ENCODE assay signal across 15 cellular contexts in the genomic region with DNA sequence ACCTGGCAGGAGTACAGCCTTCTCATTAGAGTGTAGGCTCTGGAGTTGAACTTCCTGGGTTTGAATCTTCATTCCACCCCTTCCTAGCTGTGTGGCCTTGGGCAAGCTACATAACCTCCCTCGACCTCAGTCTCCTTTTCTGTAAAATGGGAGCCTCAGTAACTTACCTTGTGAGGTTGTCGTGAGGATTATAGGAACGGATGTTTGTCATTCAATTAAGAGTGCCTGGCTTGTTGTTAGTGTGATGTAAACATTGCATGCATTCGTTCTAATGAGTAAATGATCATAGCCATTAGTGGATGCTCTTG. TPM values are rescaled to one million over a fixed set of nuclear protein-coding genes. Genes with fewer than 3 reads are reported as not detected.
DNase-seq lines count a peak whose midpoint lies in the region; ATAC-seq lines count a peak whose summit lies in the region.
"Had no signal": no experiment of that assay in that cellular context is flagged by ENCODE, and none has a peak within 500 bp of the region (broad histone marks: within the 10 kb centered on the region; RNA-seq: fewer than 3 reads in every experiment).

No MANE protein-coding gene starts in this region.

- H3K27ac Mint-ChIP-seq in activated naive CD4-positive, alpha-beta T cell treated with anti-CD3 and anti-CD28 coated beads, Interleukin-2, amount 50 U/mL, for 24 hours = peak overlapping the region; percentile 26
- H3K27ac Mint-ChIP-seq in activated naive CD4-positive, alpha-beta T cell treated with anti-CD3 and anti-CD28 coated beads for 36 hours = no peak overlapping the region
- peak overlapping the region; percentile 9 to 93 (median 84) for H3K27ac Mint-ChIP-seq in immature natural killer cell
- peak overlapping the region; percentile 62 for H3K27ac Mint-ChIP-seq in stimulated activated memory B cell treated with anti-CD40 and anti-IgM and Interleukin-4, amounts not matched to agents 10 μg/mL and 1 μg/mL and 100 μg/mL, for 72 hours

- peak overlapping the region; percentile 70 for H3K4me3 Mint-ChIP-seq in activated naive CD4-positive, alpha-beta T cell treated with anti-CD3 and anti-CD28 coated beads, Interleukin-2, amount 50 U/mL, for 24 hours
- no peak overlapping the region for H3K4me3 Mint-ChIP-seq in activated naive CD4-positive, alpha-beta T cell treated with anti-CD3 and anti-CD28 coated beads for 36 hours
- peak overlapping the region; percentile 62 to 81 (median 76) for H3K4me3 Mint-ChIP-seq in immature natural killer cell
- H3K4me3 Mint-ChIP-seq in stimulated activated memory B cell treated with anti-CD40 and anti-IgM and Interleukin-4, amounts not matched to agents 10 μg/mL and 1 μg/mL and 100 μg/mL, for 72 hours = no peak overlapping the region

- H3K9me3 Mint-ChIP-seq in activated naive CD4-positive, alpha-beta T cell treated with anti-CD3 and anti-CD28 coated beads, Interleukin-2, amount 50 U/mL, for 24 hours = no peaks in the 10 kb centered on the region
- peaks cover 11% of the 10 kb centered on the region for H3K9me3 Mint-ChIP-seq in activated naive CD4-positive, alpha-beta T cell treated with anti-CD3 and anti-CD28 coated beads for 36 hours
- H3K9me3 Mint-ChIP-seq in immature natural killer cell = no peaks in the 10 kb centered on the region
- H3K9me3 Mint-ChIP-seq in stimulated activated memory B cell treated with anti-CD40 and anti-IgM and Interleukin-4, amounts not matched to agents 10 μg/mL and 1 μg/mL and 100 μg/mL, for 72 hours = peaks cover 7% of the 10 kb centered on the region

- intact Hi-C loops in activated naive CD4-positive, alpha-beta T cell treated with anti-CD3 and anti-CD28 coated beads for 36 hours (cut with micrococcal nuclease) = loop anchor here (5.0 kb wide), 1 partner anchor 503 kb away; a partner anchor contains a TSS

- peak overlapping the region; percentile 7; the same call in 1 of the 2 replicates for H3K4me3 ChIP-seq in Jurkat, Clone E6-1 (ENCODE audit: low read length)
- H3K4me3 ChIP-seq: esophagus muscularis mucosa, GM23248, thyroid gland had no signal

- CTCF ChIA-PET in activated naive CD4-positive, alpha-beta T cell treated with anti-CD3 and anti-CD28 coated beads for 36 hours (lab: Charles Lee) = interaction anchor here (0.6 to 1.4 kb wide), 4 partner anchors 23 to 210 kb away, joined by 4 to 5 read pairs (median 4); no protein-coding TSS in a partner anchor

- no peaks in the 10 kb centered on the region for H3K27me3 Mint-ChIP-seq in activated naive CD4-positive, alpha-beta T cell treated with anti-CD3 and anti-CD28 coated beads, Interleukin-2, amount 50 U/mL, for 24 hours
- peaks cover 9% of the 10 kb centered on the region for H3K27me3 Mint-ChIP-seq in activated naive CD4-positive, alpha-beta T cell treated with anti-CD3 and anti-CD28 coated beads for 36 hours (ENCODE audit: low read depth)
- H3K27me3 Mint-ChIP-seq in immature natural killer cell (ENCODE audit: low read depth in 3 of 3) = peaks cover 19 to 30% (median 22%) of the 10 kb centered on the region in 3 donors
- H3K27me3 Mint-ChIP-seq in stimulated activated memory B cell treated with anti-CD40 and anti-IgM and Interleukin-4, amounts not matched to agents 10 μg/mL and 1 μg/mL and 100 μg/mL, for 72 hours = peaks cover 10% of the 10 kb centered on the region

- ATAC-seq in stimulated activated memory B cell treated with anti-CD40 and anti-IgM and Interleukin-4, amounts not matched to agents 10 μg/mL and 1 μg/mL and 100 μg/mL, for 72 hours = no peak
- ATAC-seq in GM18868 (IDR thresholded peaks at IDR 0.05; ENCODE audit: unreplicated experiment) = no peak

- H3K4me1 Mint-ChIP-seq in activated naive CD4-positive, alpha-beta T cell treated with anti-CD3 and anti-CD28 coated beads, Interleukin-2, amount 50 U/mL, for 24 hours = peaks cover 73% of the 10 kb centered on the region
- peaks cover 60% of the 10 kb centered on the region for H3K4me1 Mint-ChIP-seq in activated naive CD4-positive, alpha-beta T cell treated with anti-CD3 and anti-CD28 coated beads for 36 hours (ENCODE audit: low read depth)
- peaks cover 71 to 74% of the 10 kb centered on the region in 2 donors for H3K4me1 Mint-ChIP-seq in immature natural killer cell
- peaks cover 44% of the 10 kb centered on the region for H3K4me1 Mint-ChIP-seq in stimulated activated memory B cell treated with anti-CD40 and anti-IgM and Interleukin-4, amounts not matched to agents 10 μg/mL and 1 μg/mL and 100 μg/mL, for 72 hours

- DNase-seq in activated naive CD4-positive, alpha-beta T cell treated with anti-CD3 and anti-CD28 coated beads for 36 hours = no peak
- no peak for DNase-seq in Jurkat, Clone E6-1 (ENCODE audit: low read depth, low spot score)
- DNase-seq in immature natural killer cell (no peak), NCI-H1092 (lab: John Stamatoyannopoulos, UW) (no peak), RPMI8226 (no peak)
- DNase-seq: Calu3; left colon; Right ventricle myocardium superior; stimulated activated naive B cell treated with anti-CD40 and anti-IgM and Interleukin-4, amounts not matched to agents 10 μg/mL and 1 μg/mL and 100 μg/mL, for 72 hours had no signal

- H3K36me3 Mint-ChIP-seq in activated naive CD4-positive, alpha-beta T cell treated with anti-CD3 and anti-CD28 coated beads, Interleukin-2, amount 50 U/mL, for 24 hours = peaks cover 6% of the 10 kb centered on the region
- peaks cover 7% of the 10 kb centered on the region for H3K36me3 Mint-ChIP-seq in activated naive CD4-positive, alpha-beta T cell treated with anti-CD3 and anti-CD28 coated beads for 36 hours (ENCODE audit: low read depth)
- H3K36me3 Mint-ChIP-seq in immature natural killer cell = peaks cover 0 to 7% (median 0%) of the 10 kb centered on the region in 3 donors
- H3K36me3 Mint-ChIP-seq in stimulated activated memory B cell treated with anti-CD40 and anti-IgM and Interleukin-4, amounts not matched to agents 10 μg/mL and 1 μg/mL and 100 μg/mL, for 72 hours = peaks cover 8% of the 10 kb centered on the region

RNA-seq across cellular contexts. Expression of a gene that starts 45.2 kb away (rescaled TPM):
- total RNA-seq in activated naive CD4-positive, alpha-beta T cell treated with anti-CD3 and anti-CD28 coated beads for 36 hours = 1 to 10 TPM; 1.2 to 1.6 TPM
- 4.6 TPM for polyA plus RNA-seq in Jurkat, Clone E6-1 (2012; ENCODE audit: insufficient read depth, insufficient read length)
- polyA plus RNA-seq in immature natural killer cell = 1 to 10 TPM; 2.4 to 5.0 (median 2.9) TPM
- total RNA-seq: Calu3 had no signal

Comparison
In these comparisons a context has a peak if more than half of its experiments do, and no peak if none do; other contexts are left out.
1. H3K4me3 Mint-ChIP-seq: peak in activated naive CD4-positive, alpha-beta T cell treated with anti-CD3 and anti-CD28 coated beads, Interleukin-2, amount 50 U/mL, for 24 hours (single experiment) and immature natural killer cell (5 of 5); none in activated naive CD4-positive, alpha-beta T cell treated with anti-CD3 and anti-CD28 coated beads for 36 hours (single experiment) and stimulated activated memory B cell treated with anti-CD40 and anti-IgM and Interleukin-4, amounts not matched to agents 10 μg/mL and 1 μg/mL and 100 μg/mL, for 72 hours (single experiment).